In genomic region chr12:54041097-54041690, GRCh38 we compare ENCODE assay signal across 18 cellular contexts. TPM values are rescaled to one million over a fixed set of nuclear protein-coding genes. Genes with fewer than 3 reads are reported as not detected.
DNase-seq lines count a peak whose midpoint lies in the region; ATAC-seq and TF ChIP-seq lines count a peak whose summit lies in the region.
"Had no signal": no experiment of that assay in that cellular context is flagged by ENCODE, and none has a peak within 500 bp of the region (broad histone marks: within the 10 kb centered on the region; RNA-seq: fewer than 3 reads in every experiment).

No MANE protein-coding gene starts in this region.

- DNase-seq in ELF-1 (ENCODE audit: low read depth, low spot score) (peak; percentile 18), myocyte (ENCODE audit: low read depth) (peak; percentile 13), HK-2 (ENCODE audit: unreplicated experiment) (no peak), stomach (no peak), NCI-H1436 treated with DMSO at 0.1 percent for 48 hours (lab: John Stamatoyannopoulos, UW) (no peak)
- DNase-seq: 8988T; AML-193; Caco-2; CD8-positive, alpha-beta memory T cell; DND-41; GF-D8; GM23248; H9; HFFc6 had no signal

- peaks cover 11% of the 10 kb centered on the region for H3F3A ChIP-seq in Loucy (ENCODE audit: low read depth)

- WGBS in stomach, 5 donors, result 52 to 75% (median 57%) methylated on average over 2 of the region's 2 CpGs

- TF ChIP-seq CTCF in Loucy (conservative IDR thresholded peaks at IDR 0.05; ENCODE audit: low read length) (no peak), stomach (IDR thresholded peaks at IDR 0.05) (no peak)

- ATAC-seq in esophagus mucosa (peak; percentile 46), GM19023 (IDR thresholded peaks at IDR 0.05; ENCODE audit: unreplicated experiment) (no peak)

- TF ChIP-seq POLR2A in stomach (IDR thresholded peaks at IDR 0.05), result no peak

- no peak overlapping the region for H2AFZ ChIP-seq in Loucy (ENCODE audit: low read length)
- H2AFZ ChIP-seq: GM23248 had no signal

- peak overlapping the region; percentile 73 for H3K4me3 ChIP-seq in Loucy (ENCODE audit: low read length, poor library complexity, severe bottlenecking)
- H3K4me3 ChIP-seq in stomach, result no peak overlapping the region
- H3K4me3 ChIP-seq: BLaER1, GM23248 had no signal

- no peak overlapping the region for H3K9ac ChIP-seq in Loucy (ENCODE audit: low read depth, low read length, poor library complexity, severe bottlenecking)
- H3K9ac ChIP-seq: BLaER1, GM23248 had no signal

- H4K20me1 ChIP-seq in Loucy (ENCODE audit: insufficient read depth, low read length, poor library complexity, severe bottlenecking), result peaks cover 56% of the 10 kb centered on the region

- H3K27me3 ChIP-seq in Loucy (ENCODE audit: insufficient read depth, low read length, poor library complexity, severe bottlenecking), result no peaks in the 10 kb centered on the region
- peaks cover 0 to 90% (median 11%) of the 10 kb centered on the region in 3 donors for H3K27me3 ChIP-seq in stomach

- intact Hi-C loops in stomach (cut with DNase I; ENCODE audit: low total_unique reads), result no loop called here

- peaks cover 81% of the 10 kb centered on the region for H3K4me1 ChIP-seq in Loucy (ENCODE audit: insufficient read depth, low read length, poor library complexity, severe bottlenecking)
- peaks cover 0 to 23% (median 11%) of the 10 kb centered on the region in 4 donors for H3K4me1 ChIP-seq in stomach

- no peaks in the 10 kb centered on the region for H3K9me2 ChIP-seq in Loucy (replicated peaks; ENCODE audit: low read depth, low read length)

- H3K79me2 ChIP-seq in Loucy (ENCODE audit: insufficient read depth, low read length), result peaks cover 82% of the 10 kb centered on the region

- no peak for TF ChIP-seq EP300 in stomach (IDR thresholded peaks at IDR 0.05)

- peak overlapping the region; percentile 95 for H3K4me2 ChIP-seq in Loucy (ENCODE audit: low read depth, low read length, poor library complexity, severe bottlenecking)
- H3K4me2 ChIP-seq: BLaER1 had no signal

- H3K9me3 ChIP-seq in Loucy (ENCODE audit: insufficient read depth, low read depth, low read length) (no peaks in the 10 kb centered on the region), stomach (no peaks in the 10 kb centered on the region)
- H3K9me3 ChIP-seq: Caco-2 had no signal

- H3K27ac ChIP-seq in stomach, result no peak overlapping the region
- H3K27ac ChIP-seq: BLaER1, GM23248 had no signal

- no peaks in the 10 kb centered on the region for H3K36me3 ChIP-seq in Loucy (ENCODE audit: insufficient read depth, low read length)
- no peaks in the 10 kb centered on the region for H3K36me3 ChIP-seq in stomach
- H3K36me3 ChIP-seq: BLaER1 had no signal

RNA-seq across cellular contexts. Expression of gene HOXC5, which starts 8.3 kb away (rescaled TPM):
- 0.60 TPM for total RNA-seq in esophagus mucosa
- 1.2 and 1.4 TPM in 2 replicates for total RNA-seq in myocyte
- 0.71 TPM for polyA plus RNA-seq in myocyte (2012)
- total RNA-seq in stomach, result not detected
- 1 to 10 TPM in 1 of 3 donors, under 1 TPM in 1, not detected in 1; 0.25 to 1.3 TPM for polyA plus RNA-seq in stomach
- total RNA-seq: CD8-positive, alpha-beta memory T cell; H9 had no signal
- polyA plus RNA-seq: CD8-positive, alpha-beta memory T cell had no signal

RNA-seq across cellular contexts. Expression of gene HOXC4, which starts 12.4 kb away (rescaled TPM):
- total RNA-seq in esophagus mucosa, result 5.1 TPM
- 2.3 and 2.6 TPM in 2 replicates for total RNA-seq in myocyte
- 14.3 TPM for polyA plus RNA-seq in myocyte (2012)
- 1 to 10 TPM in 2 of 5 donors, not detected in 3; 2.6 to 3.5 TPM for total RNA-seq in stomach
- polyA plus RNA-seq in stomach, result 1 to 10 TPM in 2 of 3 donors, under 1 TPM in 1; 0.92 to 3.7 (median 2.6) TPM
- total RNA-seq: H9 had no signal

RNA-seq across cellular contexts. Expression of gene HOXC6, which starts 13.0 kb away (rescaled TPM):
- total RNA-seq in esophagus mucosa (1.6 TPM), myocyte (1.6 and 2.3 TPM in 2 replicates), stomach (1 to 10 TPM in 1 of 5 donors, not detected in 4; 2.0 TPM)
- 21.8 TPM for polyA plus RNA-seq in myocyte (2012)
- 1 to 10 TPM in 1 of 3 donors, under 1 TPM in 1, not detected in 1; 0.46 to 1.0 TPM for polyA plus RNA-seq in stomach
- total RNA-seq: CD8-positive, alpha-beta memory T cell; H9 had no signal
- polyA plus RNA-seq: CD8-positive, alpha-beta memory T cell had no signal

RNA-seq across cellular contexts. Expression of gene HOXC8, which starts 32.4 kb away (rescaled TPM):
- 0.48 TPM for total RNA-seq in esophagus mucosa
- 9.9 and 11.4 TPM in 2 replicates for total RNA-seq in myocyte
- polyA plus RNA-seq in myocyte (2012), result 23.7 TPM
- not detected for total RNA-seq in stomach
- polyA plus RNA-seq in stomach, result under 1 TPM in 1 of 3 donors, not detected in 2; 0.08 TPM
- total RNA-seq: CD8-positive, alpha-beta memory T cell; H9; HFFc6 had no signal
- polyA plus RNA-seq: CD8-positive, alpha-beta memory T cell had no signal

RNA-seq across cellular contexts. Expression of gene HOXC9, which starts 41.2 kb away (rescaled TPM):
- 1.2 TPM for total RNA-seq in esophagus mucosa
- 9.6 and 11.7 TPM in 2 replicates for total RNA-seq in myocyte
- 11.8 TPM for polyA plus RNA-seq in myocyte (2012)
- total RNA-seq in stomach, result not detected
- under 1 TPM in 1 of 3 donors, not detected in 2; 0.08 TPM for polyA plus RNA-seq in stomach
- total RNA-seq: CD8-positive, alpha-beta memory T cell; H9 had no signal
- polyA plus RNA-seq: CD8-positive, alpha-beta memory T cell had no signal

Comparison
In these comparisons a context has a peak if more than half of its experiments do, and no peak if none do; other contexts are left out.
1. DNase-seq: peak in ELF-1 (single experiment) and myocyte (single experiment); none in HK-2 (single experiment), stomach (single experiment) and NCI-H1436 treated with DMSO at 0.1 percent for 48 hours (single experiment).